8 cellular contexts compared by ENCODE assay signal in genomic region chr6:170516783-170517616, GRCh38. TPM values are rescaled to one million over a fixed set of nuclear protein-coding genes. Genes with fewer than 3 reads are reported as not detected.
A peak's percentile ranks its signal among the peaks of the same experiment; 100 is the strongest.
DNase-seq lines count a peak whose midpoint lies in the region; ATAC-seq and TF ChIP-seq lines count a peak whose summit lies in the region.

No MANE protein-coding gene starts in this region.

- no peaks in the 10 kb centered on the region for H3K9me3 ChIP-seq in PC-9 (ENCODE audit: insufficient read depth, low read depth)

- H3K4me3 ChIP-seq in GM12865 (ENCODE audit: low read depth, low read length) (no peak overlapping the region), KMS-11 (IDR thresholded peaks at IDR 0.05; ENCODE audit: insufficient read depth, low read depth, low read length) (no peak overlapping the region), PC-9 (no peak overlapping the region)

- ATAC-seq in Right ventricle myocardium superior (ENCODE audit: poor library complexity) (peak; percentile 67), sciatic nerve (peak; percentile 67)

- POLR2A ChIA-PET in PC-9 (lab: Charles Lee; ENCODE audit: unreplicated experiment) = no interaction called here

- no TSS peak for BruUV-seq in PC-9 (replicated peaks; lab: Mats Ljungman, UMichigan)

- H4K20me1 ChIP-seq in KMS-11 (ENCODE audit: insufficient read depth) = no peaks in the 10 kb centered on the region
- no peaks in the 10 kb centered on the region for H4K20me1 ChIP-seq in PC-9 (ENCODE audit: insufficient read depth)

- TF ChIP-seq CTCF in GM12865 (IDR thresholded peaks at IDR 0.05; ENCODE audit: insufficient read depth, low read depth, low read length, missing control alignments) (peak; percentile 72), KMS-11 (conservative IDR thresholded peaks at IDR 0.05; ENCODE audit: low read depth, low read length) (peak; percentile 82), PC-9 (conservative IDR thresholded peaks at IDR 0.05) (peak; percentile 80)

- no peaks in the 10 kb centered on the region for H3K27me3 ChIP-seq in KMS-11 (ENCODE audit: insufficient read depth, low read depth)
- peaks cover 68% of the 10 kb centered on the region for H3K27me3 ChIP-seq in PC-9 (ENCODE audit: insufficient read depth, low read depth)

- H2AFZ ChIP-seq in KMS-11 (ENCODE audit: low read depth) = peak overlapping the region; percentile 23; the same call in 1 of the 2 replicates
- no peak overlapping the region for H2AFZ ChIP-seq in PC-9

- intact Hi-C loops in PC-9 (cut with micrococcal nuclease; ENCODE audit: unreplicated experiment) (loop anchor here (1.0 kb wide), 1 partner anchor 686 kb away; no protein-coding TSS in a partner anchor), Right ventricle myocardium superior (cut with DNase I) (loop anchor here (5.0 kb wide), 1 partner anchor 550 kb away; no protein-coding TSS in a partner anchor), sciatic nerve (cut with DNase I) (no loop called here)

- H3K36me3 ChIP-seq in KMS-11 (ENCODE audit: insufficient read depth) = no peaks in the 10 kb centered on the region
- no peaks in the 10 kb centered on the region for H3K36me3 ChIP-seq in PC-9 (ENCODE audit: low read depth)

- H3K9ac ChIP-seq in KMS-11 = no peak overlapping the region

- DNase-seq in GM12865 (ENCODE audit: low read depth) (peak; percentile 71), H4 (ENCODE audit: low spot score) (peak; percentile 65), PC-9 (peak in 1 of 2 experiments; percentile 8), Right ventricle myocardium superior (peak; percentile 45), sciatic nerve (ENCODE audit: low spot score) (no peak), 8988T (no peak)
- peak; percentile 21 for DNase-seq in activated naive CD4-positive, alpha-beta T cell treated with Interleukin-2 at 50 U/mL for 16 hours

- no peaks in the 10 kb centered on the region for H3F3A ChIP-seq in PC-9 (ENCODE audit: insufficient read depth, low read depth)

- no peaks in the 10 kb centered on the region for H3K9me2 ChIP-seq in PC-9 (ENCODE audit: insufficient read depth)

- H3K4me2 ChIP-seq in KMS-11 = no peak overlapping the region
- H3K4me2 ChIP-seq in PC-9 = no peak overlapping the region

- H3K27ac ChIP-seq in KMS-11 = no peak overlapping the region
- H3K27ac ChIP-seq in PC-9 = no peak overlapping the region

- no peaks in the 10 kb centered on the region for H3K79me2 ChIP-seq in KMS-11 (ENCODE audit: insufficient read depth, low read depth)
- H3K79me2 ChIP-seq in PC-9 (ENCODE audit: low read depth) = no peaks in the 10 kb centered on the region

- H3K4me1 ChIP-seq in KMS-11 (ENCODE audit: low read depth, poor library complexity, severe bottlenecking) (no peaks in the 10 kb centered on the region), PC-9 (replicated peaks; ENCODE audit: insufficient read depth) (no peaks in the 10 kb centered on the region)

- CTCF ChIA-PET in PC-9 (lab: Charles Lee) = interaction anchor here (1.1 kb wide), 1 partner anchor 685 kb away, joined by 4 read pairs; no protein-coding TSS in a partner anchor

RNA-seq across cellular contexts. Expression of gene PSMB1, which starts 36.1 kb away (rescaled TPM):
- total RNA-seq in H4 (2014; rRNA removed; shearing (Covaris generic)) = 521 and 544 TPM in 2 replicates
- total RNA-seq in PC-9 (2021) (140 and 169 TPM in 2 replicates), Right ventricle myocardium superior (145 TPM), sciatic nerve (108 TPM)

RNA-seq across cellular contexts. Expression of gene TBP, which starts 37.2 kb away (rescaled TPM):
- 11.4 and 13.1 TPM in 2 replicates for total RNA-seq in H4 (2014; rRNA removed; shearing (Covaris generic))
- 10.6 and 11.2 TPM in 2 replicates for total RNA-seq in PC-9 (2021)
- total RNA-seq in Right ventricle myocardium superior = 8.1 TPM
- 17.2 TPM for total RNA-seq in sciatic nerve

Comparison
In these comparisons a context has a peak if more than half of its experiments do, and no peak if none do; other contexts are left out.
1. DNase-seq: peak in GM12865 (single experiment), H4 (single experiment), activated naive CD4-positive, alpha-beta T cell treated with Interleukin-2 at 50 U/mL for 16 hours (single experiment) and Right ventricle myocardium superior (single experiment); none in sciatic nerve (single experiment) and 8988T (single experiment).
2. Peak in every context shown above with its lines, with median percentiles within 50 percentile points of each other: CTCF ChIP-seq.